17 cellular contexts compared by ENCODE assay signal in the genomic region with DNA sequence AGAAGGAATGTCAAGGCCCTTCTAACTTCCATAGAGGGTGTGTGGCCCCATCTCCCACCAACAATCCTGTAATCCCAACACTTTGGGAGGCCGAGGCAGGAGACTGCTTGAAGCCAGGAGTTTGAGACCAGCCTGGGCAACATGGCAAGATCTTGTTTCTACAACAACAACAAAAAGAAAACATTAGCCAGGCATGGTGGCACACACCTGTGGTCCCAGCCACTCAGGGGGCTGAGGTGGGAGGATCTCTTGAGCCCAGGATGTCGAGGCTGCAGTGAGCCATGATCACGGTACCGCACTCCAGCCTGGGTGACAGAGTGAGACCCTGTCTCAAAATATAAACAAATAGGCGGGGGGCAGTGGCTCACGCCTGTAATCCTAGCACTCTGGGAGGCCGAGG. TPM values are rescaled to one million over a fixed set of nuclear protein-coding genes. Genes with fewer than 3 reads are reported as not detected.
"Had no signal": no experiment of that assay in that cellular context is flagged by ENCODE, and none has a peak within 500 bp of the region (broad histone marks: within the 10 kb centered on the region; RNA-seq: fewer than 3 reads in every experiment).

No MANE protein-coding gene starts in this region.

- H3K27ac ChIP-seq: colonic mucosa, esophagus squamous epithelium, gastroesophageal sphincter, pancreas, tibial artery had no signal

- ATAC-seq: gastroesophageal sphincter, natural killer cell, pancreas, right cardiac atrium had no signal

- DNase-seq: colonic mucosa; dermis blood vessel endothelial cell; esophagus squamous epithelium; foreskin fibroblast; glutamatergic neuron; natural killer cell; pancreas; right cardiac atrium; small intestine; stimulated activated CD4-positive, alpha-beta T cell treated with anti-CD3 and anti-CD28 coated beads, Interleukin-2, amount 100 ng/mL, for 48 hours; stimulated activated naive CD4-positive, alpha-beta T cell treated with Interleukin-2 at 50 U/mL for 16 hours; tibial artery had no signal

- H3K4me3 ChIP-seq: colonic mucosa, esophagus squamous epithelium, gastroesophageal sphincter, pancreas, tibial artery had no signal

- H3K27me3 ChIP-seq: colonic mucosa, gastroesophageal sphincter, pancreas, tibial artery had no signal

- H3K9me3 ChIP-seq: colonic mucosa, esophagus squamous epithelium, pancreas had no signal

- H3K4me1 ChIP-seq: colonic mucosa had no signal

- H3K36me3 ChIP-seq: colonic mucosa, esophagus squamous epithelium, gastroesophageal sphincter, pancreas, tibial artery had no signal

RNA-seq across cellular contexts. Expression of a gene that starts 16.9 kb away (rescaled TPM):
- total RNA-seq: dermis blood vessel endothelial cell, epithelial cell of proximal tubule, lung microvascular endothelial cell, myocyte, neural crest cell had no signal

RNA-seq across cellular contexts. Expression of a gene that starts 17.0 kb away (rescaled TPM):
- total RNA-seq: dermis blood vessel endothelial cell, epithelial cell of proximal tubule, lung microvascular endothelial cell, myocyte, neural crest cell had no signal

RNA-seq across cellular contexts. Expression of a gene that starts 48.3 kb away (rescaled TPM):
- total RNA-seq: dermis blood vessel endothelial cell, myocyte had no signal
